ENCODE assay signal across 1 cellular context in the genomic region with DNA sequence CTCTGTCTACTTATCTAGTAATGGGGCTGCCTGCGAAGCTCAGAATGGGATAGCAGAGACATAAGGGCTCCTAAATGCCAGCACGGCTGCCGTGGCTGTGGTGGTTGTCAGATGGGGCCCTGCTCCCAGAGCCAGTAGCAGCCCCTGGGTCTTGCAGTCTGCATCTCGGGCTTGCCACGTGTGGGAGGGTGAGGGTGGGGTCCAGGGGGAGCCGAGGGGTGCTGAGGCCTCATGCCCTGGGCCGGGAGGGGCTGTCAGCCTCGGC.
A peak's percentile ranks its signal among the peaks of the same experiment; 100 is the strongest.
TF ChIP-seq lines count a peak whose summit lies in the region.

No MANE protein-coding gene starts in this region.

TF ChIP-seq in HepG2, 621 proteins besides CTCF, POLR2A, EP300 and RAD21 (continued from another document and continues in another):
- TF ChIP-seq, protein P1, sequence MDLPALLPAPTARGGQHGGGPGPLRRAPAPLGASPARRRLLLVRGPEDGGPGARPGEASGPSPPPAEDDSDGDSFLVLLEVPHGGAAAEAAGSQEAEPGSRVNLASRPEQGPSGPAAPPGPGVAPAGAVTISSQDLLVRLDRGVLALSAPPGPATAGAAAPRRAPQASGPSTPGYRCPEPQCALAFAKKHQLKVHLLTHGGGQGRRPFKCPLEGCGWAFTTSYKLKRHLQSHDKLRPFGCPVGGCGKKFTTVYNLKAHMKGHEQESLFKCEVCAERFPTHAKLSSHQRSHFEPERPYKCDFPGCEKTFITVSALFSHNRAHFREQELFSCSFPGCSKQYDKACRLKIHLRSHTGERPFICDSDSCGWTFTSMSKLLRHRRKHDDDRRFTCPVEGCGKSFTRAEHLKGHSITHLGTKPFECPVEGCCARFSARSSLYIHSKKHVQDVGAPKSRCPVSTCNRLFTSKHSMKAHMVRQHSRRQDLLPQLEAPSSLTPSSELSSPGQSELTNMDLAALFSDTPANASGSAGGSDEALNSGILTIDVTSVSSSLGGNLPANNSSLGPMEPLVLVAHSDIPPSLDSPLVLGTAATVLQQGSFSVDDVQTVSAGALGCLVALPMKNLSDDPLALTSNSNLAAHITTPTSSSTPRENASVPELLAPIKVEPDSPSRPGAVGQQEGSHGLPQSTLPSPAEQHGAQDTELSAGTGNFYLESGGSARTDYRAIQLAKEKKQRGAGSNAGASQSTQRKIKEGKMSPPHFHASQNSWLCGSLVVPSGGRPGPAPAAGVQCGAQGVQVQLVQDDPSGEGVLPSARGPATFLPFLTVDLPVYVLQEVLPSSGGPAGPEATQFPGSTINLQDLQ (CRISPR knock-in tag; IDR thresholded peaks at IDR 0.05) = 0 out of 2 replicates have a peak, but pooled peaks have one; percentile 11
- TF ChIP-seq ZNF230 (CRISPR knock-in tag; IDR thresholded peaks at IDR 0.05) = no peak
- no peak for TF ChIP-seq ATF5 (CRISPR knock-in tag; IDR thresholded peaks at IDR 0.05; ENCODE audit: low read depth)
- TF ChIP-seq BRCA1 (CRISPR knock-in tag; IDR thresholded peaks at IDR 0.05) = 0 out of 2 replicates have a peak, but pooled peaks have one; percentile 2
- 0 out of 2 replicates have a peak, but pooled peaks have one; percentile 14 for TF ChIP-seq ZNF296 (CRISPR knock-in tag; conservative IDR thresholded peaks at IDR 0.05)
- TF ChIP-seq, protein P2, sequence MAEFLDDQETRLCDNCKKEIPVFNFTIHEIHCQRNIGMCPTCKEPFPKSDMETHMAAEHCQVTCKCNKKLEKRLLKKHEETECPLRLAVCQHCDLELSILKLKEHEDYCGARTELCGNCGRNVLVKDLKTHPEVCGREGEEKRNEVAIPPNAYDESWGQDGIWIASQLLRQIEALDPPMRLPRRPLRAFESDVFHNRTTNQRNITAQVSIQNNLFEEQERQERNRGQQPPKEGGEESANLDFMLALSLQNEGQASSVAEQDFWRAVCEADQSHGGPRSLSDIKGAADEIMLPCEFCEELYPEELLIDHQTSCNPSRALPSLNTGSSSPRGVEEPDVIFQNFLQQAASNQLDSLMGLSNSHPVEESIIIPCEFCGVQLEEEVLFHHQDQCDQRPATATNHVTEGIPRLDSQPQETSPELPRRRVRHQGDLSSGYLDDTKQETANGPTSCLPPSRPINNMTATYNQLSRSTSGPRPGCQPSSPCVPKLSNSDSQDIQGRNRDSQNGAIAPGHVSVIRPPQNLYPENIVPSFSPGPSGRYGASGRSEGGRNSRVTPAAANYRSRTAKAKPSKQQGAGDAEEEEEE (CRISPR knock-in tag; IDR thresholded peaks at IDR 0.05; ENCODE audit: borderline replicate concordance) = no peak
- TF ChIP-seq, protein P3, sequence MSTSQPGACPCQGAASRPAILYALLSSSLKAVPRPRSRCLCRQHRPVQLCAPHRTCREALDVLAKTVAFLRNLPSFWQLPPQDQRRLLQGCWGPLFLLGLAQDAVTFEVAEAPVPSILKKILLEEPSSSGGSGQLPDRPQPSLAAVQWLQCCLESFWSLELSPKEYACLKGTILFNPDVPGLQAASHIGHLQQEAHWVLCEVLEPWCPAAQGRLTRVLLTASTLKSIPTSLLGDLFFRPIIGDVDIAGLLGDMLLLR (CRISPR knock-in tag; IDR thresholded peaks at IDR 0.05) = peak; percentile 39; the same call in 1 of the 2 replicates
- no peak for TF ChIP-seq MEIS2 (CRISPR knock-in tag; IDR thresholded peaks at IDR 0.05)
- TF ChIP-seq PATZ1 (CRISPR knock-in tag; IDR thresholded peaks at IDR 0.05) = peak; percentile 99
- 0 out of 2 replicates have a peak, but pooled peaks have one; percentile 22 for TF ChIP-seq TBX3 (IDR thresholded peaks at IDR 0.05; ENCODE audit: borderline replicate concordance)
- TF ChIP-seq MXD1 (CRISPR knock-in tag; IDR thresholded peaks at IDR 0.05) = peak; percentile 57; the same call in 1 of the 2 replicates
- TF ChIP-seq ZNF710 (CRISPR knock-in tag; IDR thresholded peaks at IDR 0.05; ENCODE audit: borderline replicate concordance) = 0 out of 2 replicates have a peak, but pooled peaks have one; percentile 49
- no peak; the same call in 1 of the 2 replicates for TF ChIP-seq ZBTB37 (CRISPR knock-in tag; IDR thresholded peaks at IDR 0.05)
- TF ChIP-seq, protein P4, sequence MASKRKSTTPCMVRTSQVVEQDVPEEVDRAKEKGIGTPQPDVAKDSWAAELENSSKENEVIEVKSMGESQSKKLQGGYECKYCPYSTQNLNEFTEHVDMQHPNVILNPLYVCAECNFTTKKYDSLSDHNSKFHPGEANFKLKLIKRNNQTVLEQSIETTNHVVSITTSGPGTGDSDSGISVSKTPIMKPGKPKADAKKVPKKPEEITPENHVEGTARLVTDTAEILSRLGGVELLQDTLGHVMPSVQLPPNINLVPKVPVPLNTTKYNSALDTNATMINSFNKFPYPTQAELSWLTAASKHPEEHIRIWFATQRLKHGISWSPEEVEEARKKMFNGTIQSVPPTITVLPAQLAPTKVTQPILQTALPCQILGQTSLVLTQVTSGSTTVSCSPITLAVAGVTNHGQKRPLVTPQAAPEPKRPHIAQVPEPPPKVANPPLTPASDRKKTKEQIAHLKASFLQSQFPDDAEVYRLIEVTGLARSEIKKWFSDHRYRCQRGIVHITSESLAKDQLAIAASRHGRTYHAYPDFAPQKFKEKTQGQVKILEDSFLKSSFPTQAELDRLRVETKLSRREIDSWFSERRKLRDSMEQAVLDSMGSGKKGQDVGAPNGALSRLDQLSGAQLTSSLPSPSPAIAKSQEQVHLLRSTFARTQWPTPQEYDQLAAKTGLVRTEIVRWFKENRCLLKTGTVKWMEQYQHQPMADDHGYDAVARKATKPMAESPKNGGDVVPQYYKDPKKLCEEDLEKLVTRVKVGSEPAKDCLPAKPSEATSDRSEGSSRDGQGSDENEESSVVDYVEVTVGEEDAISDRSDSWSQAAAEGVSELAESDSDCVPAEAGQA (IDR thresholded peaks at IDR 0.05; ENCODE audit: low read depth) = no peak
- TF ChIP-seq, protein P4 (CRISPR knock-in tag; IDR thresholded peaks at IDR 0.05; ENCODE audit: borderline replicate concordance) = no peak
- no peak for TF ChIP-seq ASH2L (IDR thresholded peaks at IDR 0.05; ENCODE audit: insufficient read length, low read depth, low read length)
- TF ChIP-seq, protein P5, sequence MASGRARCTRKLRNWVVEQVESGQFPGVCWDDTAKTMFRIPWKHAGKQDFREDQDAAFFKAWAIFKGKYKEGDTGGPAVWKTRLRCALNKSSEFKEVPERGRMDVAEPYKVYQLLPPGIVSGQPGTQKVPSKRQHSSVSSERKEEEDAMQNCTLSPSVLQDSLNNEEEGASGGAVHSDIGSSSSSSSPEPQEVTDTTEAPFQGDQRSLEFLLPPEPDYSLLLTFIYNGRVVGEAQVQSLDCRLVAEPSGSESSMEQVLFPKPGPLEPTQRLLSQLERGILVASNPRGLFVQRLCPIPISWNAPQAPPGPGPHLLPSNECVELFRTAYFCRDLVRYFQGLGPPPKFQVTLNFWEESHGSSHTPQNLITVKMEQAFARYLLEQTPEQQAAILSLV (CRISPR knock-in tag; IDR thresholded peaks at IDR 0.05; ENCODE audit: borderline replicate concordance) = 0 out of 2 replicates have a peak, but pooled peaks have one; percentile 2
- peak; percentile 24 for TF ChIP-seq RBM39 (IDR thresholded peaks at IDR 0.05; ENCODE audit: low read depth, low read length, poor library complexity, severe bottlenecking)
- TF ChIP-seq MNT (IDR thresholded peaks at IDR 0.05) = peak; percentile 19; the same call in 1 of the 2 replicates
